In the genomic region with DNA sequence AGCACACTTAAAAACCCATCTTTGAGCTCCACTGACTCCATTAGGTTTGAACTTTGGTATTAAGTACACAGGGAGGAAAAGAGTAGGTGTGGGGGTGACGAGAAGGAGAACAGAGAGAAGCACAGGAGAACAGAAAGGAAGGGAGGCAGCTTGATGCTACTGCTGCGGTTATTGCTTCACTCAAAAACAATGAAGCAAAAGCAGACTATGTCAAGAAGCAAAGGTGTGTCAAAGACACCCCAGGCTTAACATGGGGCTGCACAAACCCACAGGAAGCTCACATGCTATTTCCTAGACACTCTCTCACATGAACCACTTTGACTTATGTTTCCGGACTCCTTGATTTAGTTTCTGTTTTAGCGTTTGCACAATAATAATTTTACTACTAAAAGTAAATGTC, we compare ENCODE assay signal across 8 cellular contexts.
DNase-seq lines count a peak whose midpoint lies in the region; ATAC-seq, FAIRE-seq and TF ChIP-seq lines count a peak whose summit lies in the region.

No MANE protein-coding gene starts in this region.

- H3K9me3 Mint-ChIP-seq in activated CD4-positive, alpha-beta T cell treated with anti-CD3 and anti-CD28 coated beads, Interleukin-2, amount 10 ng/mL, durations not matched to agents 7 days and 5 days, result peaks cover 25% of the 10 kb centered on the region

- ATAC-seq in GM19035 (IDR thresholded peaks at IDR 0.05; ENCODE audit: unreplicated experiment) (peak; percentile 84), HG03139 (IDR thresholded peaks at IDR 0.05; ENCODE audit: unreplicated experiment) (peak; percentile 94), SK-N-SH treated with all-trans-retinoic acid at 6 μM for 48 hours (no peak)

- peaks cover 86% of the 10 kb centered on the region for H3K4me1 Mint-ChIP-seq in activated CD4-positive, alpha-beta T cell treated with anti-CD3 and anti-CD28 coated beads, Interleukin-2, amount 10 ng/mL, durations not matched to agents 7 days and 5 days

- no peak for TF ChIP-seq CTCF in adrenal gland (IDR thresholded peaks at IDR 0.05)
- TF ChIP-seq CTCF in WERI-Rb-1 (IDR thresholded peaks at IDR 0.05; ENCODE audit: low read depth, low read length), result no peak

- no peaks in the 10 kb centered on the region for H3K9me3 ChIP-seq in small intestine (ENCODE audit: control insufficient read depth, low read depth)
- no peaks in the 10 kb centered on the region for H3K9me3 ChIP-seq in adrenal gland (replicated peaks in 1 of 3)
- no peaks in the 10 kb centered on the region for H3K9me3 ChIP-seq in WERI-Rb-1 (ENCODE audit: severe bottlenecking)

- no peaks in the 10 kb centered on the region for H3K27me3 ChIP-seq in small intestine (ENCODE audit: control insufficient read depth in 2 of 2, insufficient read depth in 2 of 2, low read length in 2 of 2)
- H3K27me3 ChIP-seq in adrenal gland, result no peaks in the 10 kb centered on the region
- H3K27me3 ChIP-seq in WERI-Rb-1 (ENCODE audit: insufficient read depth, low read depth, severe bottlenecking), result no peaks in the 10 kb centered on the region

- H3K4me3 Mint-ChIP-seq in activated CD4-positive, alpha-beta T cell treated with anti-CD3 and anti-CD28 coated beads, Interleukin-2, amount 10 ng/mL, durations not matched to agents 7 days and 5 days, result peak overlapping the region; percentile 64

- DNase-seq in activated CD4-positive, alpha-beta T cell treated with anti-CD3 and anti-CD28 coated beads, Interleukin-2, amount 10 ng/mL, durations not matched to agents 7 days and 5 days, result peak; percentile 88
- DNase-seq in small intestine (peak; percentile 65), adrenal gland (no peak), ACHN (no peak), WERI-Rb-1 (no peak)

- 38 to 61% (median 54%) methylated on average over 4 of the region's 4 CpGs for WGBS in small intestine, 3 donors
- 59 to 75% (median 63%) methylated on average over 4 of the region's 4 CpGs for WGBS in adrenal gland, 4 donors

- POLR2A ChIA-PET in activated CD4-positive, alpha-beta T cell treated with anti-CD3 and anti-CD28 coated beads, Interleukin-2, amount 10 ng/mL, durations not matched to agents 7 days and 5 days (lab: Charles Lee), result interaction anchor here (1.1 to 1.4 kb wide), 2 partner anchors 17 to 64 kb away, joined by 3 read pairs; no protein-coding TSS in a partner anchor

- H3K27me3 Mint-ChIP-seq in activated CD4-positive, alpha-beta T cell treated with anti-CD3 and anti-CD28 coated beads, Interleukin-2, amount 10 ng/mL, durations not matched to agents 7 days and 5 days, result no peaks in the 10 kb centered on the region

- H3K4me3 ChIP-seq in small intestine (ENCODE audit: low read depth in 1 of 2, low read length in 2 of 2) (no peak overlapping the region), adrenal gland (no peak overlapping the region), WERI-Rb-1 (ENCODE audit: low read depth, low read length) (no peak overlapping the region)

- H3K27ac ChIP-seq in small intestine (ENCODE audit: low read depth in 1 of 2, low read length in 1 of 2) (no peak overlapping the region), adrenal gland (no peak overlapping the region), WERI-Rb-1 (no peak overlapping the region)

- in situ Hi-C loops in ACHN (cut with HindIII; ENCODE audit: low pct_ligation_motif_present, low pct_unique_long_range_greater_than_20kb, low sequenced_read_pairs), result no loop called here

- H3K36me3 ChIP-seq in small intestine (ENCODE audit: control insufficient read depth in 2 of 2, insufficient read depth in 2 of 2, low read length in 2 of 2), result no peaks in the 10 kb centered on the region
- no peaks in the 10 kb centered on the region for H3K36me3 ChIP-seq in adrenal gland (replicated peaks in 1 of 2)
- H3K36me3 ChIP-seq in WERI-Rb-1, result no peaks in the 10 kb centered on the region

- FAIRE-seq in small intestine (lab: Jason Lieb, UNC), result no peak

- TF ChIP-seq POLR2A in adrenal gland (IDR thresholded peaks at IDR 0.05), result no peak

- H3K27ac Mint-ChIP-seq in activated CD4-positive, alpha-beta T cell treated with anti-CD3 and anti-CD28 coated beads, Interleukin-2, amount 10 ng/mL, durations not matched to agents 7 days and 5 days, result peak overlapping the region; percentile 98

- H3K4me1 ChIP-seq in small intestine (ENCODE audit: control insufficient read depth in 2 of 2, insufficient read depth in 1 of 2, low read depth in 1 of 2, low read length in 1 of 2), result no peaks in the 10 kb centered on the region
- no peaks in the 10 kb centered on the region for H3K4me1 ChIP-seq in adrenal gland (replicated peaks in 1 of 2)

- peaks cover 66% of the 10 kb centered on the region for H3K36me3 Mint-ChIP-seq in activated CD4-positive, alpha-beta T cell treated with anti-CD3 and anti-CD28 coated beads, Interleukin-2, amount 10 ng/mL, durations not matched to agents 7 days and 5 days (ENCODE audit: low read depth)

- intact Hi-C loops in adrenal gland (cut with DNase I), result no loop called here

- CTCF ChIA-PET in activated CD4-positive, alpha-beta T cell treated with anti-CD3 and anti-CD28 coated beads, Interleukin-2, amount 10 ng/mL, durations not matched to agents 7 days and 5 days (lab: Charles Lee), result interaction anchor here (1.1 to 2.0 kb wide), 6 partner anchors 14 to 37 kb away, joined by 3 to 7 read pairs (median 4); no protein-coding TSS in a partner anchor

TF ChIP-seq in SK-N-SH treated with all-trans-retinoic acid at 6 μM for 48 hours, 23 proteins besides CTCF, POLR2A, EP300 and RAD21:
- no peak for TF ChIP-seq SNAI2 (CRISPR knock-in tag; IDR thresholded peaks at IDR 0.05)
- TF ChIP-seq, protein P1, sequence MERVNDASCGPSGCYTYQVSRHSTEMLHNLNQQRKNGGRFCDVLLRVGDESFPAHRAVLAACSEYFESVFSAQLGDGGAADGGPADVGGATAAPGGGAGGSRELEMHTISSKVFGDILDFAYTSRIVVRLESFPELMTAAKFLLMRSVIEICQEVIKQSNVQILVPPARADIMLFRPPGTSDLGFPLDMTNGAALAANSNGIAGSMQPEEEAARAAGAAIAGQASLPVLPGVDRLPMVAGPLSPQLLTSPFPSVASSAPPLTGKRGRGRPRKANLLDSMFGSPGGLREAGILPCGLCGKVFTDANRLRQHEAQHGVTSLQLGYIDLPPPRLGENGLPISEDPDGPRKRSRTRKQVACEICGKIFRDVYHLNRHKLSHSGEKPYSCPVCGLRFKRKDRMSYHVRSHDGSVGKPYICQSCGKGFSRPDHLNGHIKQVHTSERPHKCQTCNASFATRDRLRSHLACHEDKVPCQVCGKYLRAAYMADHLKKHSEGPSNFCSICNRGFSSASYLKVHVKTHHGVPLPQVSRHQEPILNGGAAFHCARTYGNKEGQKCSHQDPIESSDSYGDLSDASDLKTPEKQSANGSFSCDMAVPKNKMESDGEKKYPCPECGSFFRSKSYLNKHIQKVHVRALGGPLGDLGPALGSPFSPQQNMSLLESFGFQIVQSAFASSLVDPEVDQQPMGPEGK (CRISPR knock-in tag; IDR thresholded peaks at IDR 0.05; ENCODE audit: borderline replicate concordance), result no peak
- no peak for TF ChIP-seq ZC3H10 (CRISPR knock-in tag; IDR thresholded peaks at IDR 0.05)
- TF ChIP-seq, protein P2, sequence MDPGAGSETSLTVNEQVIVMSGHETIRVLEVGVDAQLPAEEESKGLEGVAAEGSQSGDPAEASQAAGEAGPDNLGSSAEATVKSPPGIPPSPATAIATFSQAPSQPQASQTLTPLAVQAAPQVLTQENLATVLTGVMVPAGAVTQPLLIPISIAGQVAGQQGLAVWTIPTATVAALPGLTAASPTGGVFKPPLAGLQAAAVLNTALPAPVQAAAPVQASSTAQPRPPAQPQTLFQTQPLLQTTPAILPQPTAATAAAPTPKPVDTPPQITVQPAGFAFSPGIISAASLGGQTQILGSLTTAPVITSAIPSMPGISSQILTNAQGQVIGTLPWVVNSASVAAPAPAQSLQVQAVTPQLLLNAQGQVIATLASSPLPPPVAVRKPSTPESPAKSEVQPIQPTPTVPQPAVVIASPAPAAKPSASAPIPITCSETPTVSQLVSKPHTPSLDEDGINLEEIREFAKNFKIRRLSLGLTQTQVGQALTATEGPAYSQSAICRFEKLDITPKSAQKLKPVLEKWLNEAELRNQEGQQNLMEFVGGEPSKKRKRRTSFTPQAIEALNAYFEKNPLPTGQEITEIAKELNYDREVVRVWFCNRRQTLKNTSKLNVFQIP (CRISPR knock-in tag; IDR thresholded peaks at IDR 0.05; ENCODE audit: borderline replicate concordance, low read depth), result no peak
- no peak for TF ChIP-seq ISL1 (CRISPR knock-in tag; IDR thresholded peaks at IDR 0.05)

Comparison
In these comparisons a context has a peak if more than half of its experiments do, and no peak if none do; other contexts are left out.
1. DNase-seq: peak in activated CD4-positive, alpha-beta T cell treated with anti-CD3 and anti-CD28 coated beads, Interleukin-2, amount 10 ng/mL, durations not matched to agents 7 days and 5 days (single experiment) and small intestine (single experiment); none in adrenal gland (0 of 7), ACHN (single experiment) and WERI-Rb-1 (single experiment).